8 cellular contexts compared by ENCODE assay signal in genomic region chr5:80182802-80183645, GRCh38.
DNase-seq lines count a peak whose midpoint lies in the region; ATAC-seq and TF ChIP-seq lines count a peak whose summit lies in the region.
"Had no signal": no experiment of that assay in that cellular context is flagged by ENCODE, and none has a peak within 500 bp of the region (broad histone marks: within the 10 kb centered on the region; RNA-seq: fewer than 3 reads in every experiment).

No MANE protein-coding gene starts in this region.

- ATAC-seq in central memory CD8-positive, alpha-beta T cell (replicated peaks; ENCODE audit: extremely low read depth, poor library complexity, severe bottlenecking) = peak; percentile 7

- H3K4me1 Mint-ChIP-seq in Calu3 (ENCODE audit: low read depth, unreplicated experiment) (peaks cover 76% of the 10 kb centered on the region), nephron progenitor cell (peaks cover 82% of the 10 kb centered on the region)
- peaks cover 71% of the 10 kb centered on the region for H3K4me1 Mint-ChIP-seq in central memory CD8-positive, alpha-beta T cell

- H3K9me3 Mint-ChIP-seq in Calu3 (ENCODE audit: low read depth, unreplicated experiment) (no peaks in the 10 kb centered on the region), nephron progenitor cell (no peaks in the 10 kb centered on the region)
- H3K9me3 Mint-ChIP-seq in central memory CD8-positive, alpha-beta T cell = no peaks in the 10 kb centered on the region

- H3K27ac Mint-ChIP-seq in Calu3 (ENCODE audit: unreplicated experiment) (peak overlapping the region; percentile 58), nephron progenitor cell (peak overlapping the region; percentile 40)
- H3K27ac Mint-ChIP-seq in central memory CD8-positive, alpha-beta T cell (ENCODE audit: low read depth) = peak overlapping the region; percentile 69

- peak overlapping the region; percentile 24 for H3K4me3 Mint-ChIP-seq in Calu3 (ENCODE audit: low read depth, unreplicated experiment)
- H3K4me3 Mint-ChIP-seq in central memory CD8-positive, alpha-beta T cell = peak overlapping the region; percentile 0
- H3K4me3 Mint-ChIP-seq in nephron progenitor cell = peak overlapping the region; percentile 21

- TF ChIP-seq CTCF in Calu3 (IDR thresholded peaks at IDR 0.05; ENCODE audit: unreplicated experiment) (no peak), nephron progenitor cell (IDR thresholded peaks at IDR 0.05) (no peak)

- CTCF ChIA-PET in Calu3 (lab: Charles Lee) = interaction anchor here (0.7 to 1.7 kb wide), 3 partner anchors 64 to 75 kb away, joined by 3 to 5 read pairs (median 4); partner anchors contain the start of gene SERINC5

- no peaks in the 10 kb centered on the region for H3K27me3 Mint-ChIP-seq in Calu3 (ENCODE audit: unreplicated experiment)
- no peaks in the 10 kb centered on the region for H3K27me3 Mint-ChIP-seq in central memory CD8-positive, alpha-beta T cell
- H3K27me3 Mint-ChIP-seq in nephron progenitor cell (ENCODE audit: low read depth, poor library complexity) = no peaks in the 10 kb centered on the region

- intact Hi-C loops in Calu3 (cut with micrococcal nuclease; ENCODE audit: unreplicated experiment) = loop anchor here (10.0 kb wide), 1 partner anchor 88 kb away; no protein-coding TSS in a partner anchor

- peak; percentile 24 for DNase-seq in Calu3
- peak; percentile 64 for DNase-seq in LoVo (ENCODE audit: low spot score)
- no peak for DNase-seq in central memory CD8-positive, alpha-beta T cell (ENCODE audit: low spot score in 2 of 2)
- no peak for DNase-seq in nephron progenitor cell
- no peak for DNase-seq in stimulated activated CD4-positive, alpha-beta T cell treated with anti-CD3 and anti-CD28 coated beads, Interleukin-4, amount 100 ng/mL, for 4 hours
- DNase-seq in NCI-H2107 treated with DMSO at 0.1 percent for 48 hours (lab: John Stamatoyannopoulos, UW; ENCODE audit: unreplicated experiment) = no peak
- no peak for DNase-seq in NCI-H774 (lab: John Stamatoyannopoulos, UW)
- DNase-seq: Karpas-422 had no signal

- H3K36me3 Mint-ChIP-seq in Calu3 (ENCODE audit: insufficient read depth, unreplicated experiment) (peaks cover 26% of the 10 kb centered on the region), nephron progenitor cell (ENCODE audit: low read depth) (peaks cover 12% of the 10 kb centered on the region)
- peaks cover 5% of the 10 kb centered on the region for H3K36me3 Mint-ChIP-seq in central memory CD8-positive, alpha-beta T cell (ENCODE audit: insufficient read depth)

- BruUV-seq in Calu3 (replicated peaks; lab: Mats Ljungman, UMichigan) = no TSS peak

Comparison
In these comparisons a context has a peak if more than half of its experiments do, and no peak if none do; other contexts are left out.
1. DNase-seq: peak in Calu3 (single experiment) and LoVo (single experiment); none in central memory CD8-positive, alpha-beta T cell (0 of 2), nephron progenitor cell (single experiment), stimulated activated CD4-positive, alpha-beta T cell treated with anti-CD3 and anti-CD28 coated beads, Interleukin-4, amount 100 ng/mL, for 4 hours (0 of 2), NCI-H2107 treated with DMSO at 0.1 percent for 48 hours (single experiment) and NCI-H774 (single experiment).
2. Peak in every context shown above with its lines, with median percentiles within 50 percentile points of each other: H3K27ac Mint-ChIP-seq and H3K4me3 Mint-ChIP-seq.